28 cellular contexts compared by ENCODE assay signal in genomic region chr10:3856593-3856992, GRCh38.
DNase-seq lines count a peak whose midpoint lies in the region; ATAC-seq, FAIRE-seq and TF ChIP-seq lines count a peak whose summit lies in the region.
"Had no signal": no experiment of that assay in that cellular context is flagged by ENCODE, and none has a peak within 500 bp of the region (broad histone marks: within the 10 kb centered on the region; RNA-seq: fewer than 3 reads in every experiment).

No MANE protein-coding gene starts in this region.

- CTCF ChIA-PET in activated CD4-positive, alpha-beta T cell treated with anti-CD3 and anti-CD28 coated beads for 36 hours (lab: Charles Lee), result interaction anchor here (1.0 kb wide), 1 partner anchor 8 kb away, joined by 3 read pairs; no protein-coding TSS in a partner anchor

- H3K27ac Mint-ChIP-seq in activated CD4-positive, alpha-beta T cell treated with anti-CD3 and anti-CD28 coated beads for 36 hours, result peak overlapping the region; percentile 22
- peak overlapping the region; percentile 5 to 28 for H3K27ac Mint-ChIP-seq in stimulated activated naive CD8-positive, alpha-beta T cell treated with anti-CD3 and anti-CD28 coated beads, Interleukin-15, amount 100 ng/mL, for 72 hours
- peak overlapping the region; percentile 36 for H3K27ac Mint-ChIP-seq in central memory CD8-positive, alpha-beta T cell (ENCODE audit: low read depth)

- no peak for DNase-seq in activated CD4-positive, alpha-beta T cell treated with anti-CD3 and anti-CD28 coated beads for 36 hours
- DNase-seq in activated CD4-positive, alpha-beta T cell treated with anti-CD3 and anti-CD28 coated beads, Interleukin-2, amount 50 U/mL, for 48 hours, result no peak
- no peak for DNase-seq in stimulated activated naive CD8-positive, alpha-beta T cell treated with anti-CD3 and anti-CD28 coated beads, Interleukin-15, amount 100 ng/mL, for 72 hours
- DNase-seq in stimulated activated naive CD8-positive, alpha-beta T cell treated with anti-CD3 and anti-CD28 coated beads, Interleukin-15, Interleukin-2, amounts not matched to agents 100 U/mL and 50 U/mL, for 24 hours, result no peak
- no peak for DNase-seq in central memory CD8-positive, alpha-beta T cell (ENCODE audit: low spot score in 2 of 2)
- DNase-seq in D721Med (ENCODE audit: insufficient read length, low spot score) (no peak), DMS53 treated with DMSO at 0.1 percent for 48 hours (lab: John Stamatoyannopoulos, UW; ENCODE audit: unreplicated experiment) (no peak)
- DNase-seq: 8988T; CD4-positive, alpha-beta memory T cell; COR-L47; DMS 273 treated with DMSO at 0.1 percent for 48 hours; DMS79 treated with DMSO at 0.1 percent for 48 hours; GF-D8; KBM-7; MV-4-11; NCI-H1105; NCI-H146; NCI-H2029; NCI-H446 treated with DMSO at 0.1 percent for 48 hours; NCI-H526; NCI-H82; NK-92 treated with Interleukin-12 subunit alpha and Interleukin-12 subunit beta, amount 100 ng/mL, for 24 hours; PC-3; SJCRH30 had no signal

- peaks cover 21% of the 10 kb centered on the region for H3K4me1 Mint-ChIP-seq in activated CD4-positive, alpha-beta T cell treated with anti-CD3 and anti-CD28 coated beads for 36 hours
- H3K4me1 Mint-ChIP-seq in stimulated activated naive CD8-positive, alpha-beta T cell treated with anti-CD3 and anti-CD28 coated beads, Interleukin-15, amount 100 ng/mL, for 72 hours, result peaks cover 21% of the 10 kb centered on the region
- peaks cover 31% of the 10 kb centered on the region for H3K4me1 Mint-ChIP-seq in central memory CD8-positive, alpha-beta T cell

- intact Hi-C loops in activated CD4-positive, alpha-beta T cell treated with anti-CD3 and anti-CD28 coated beads for 36 hours (cut with DNase I, micrococcal nuclease), result loop anchor here in 1 of 2 experiments (10.0 kb wide), 1 partner anchor 798 kb away; no protein-coding TSS in a partner anchor

- H3K36me3 Mint-ChIP-seq in activated CD4-positive, alpha-beta T cell treated with anti-CD3 and anti-CD28 coated beads for 36 hours (ENCODE audit: low read depth), result no peaks in the 10 kb centered on the region
- peaks cover 8% of the 10 kb centered on the region for H3K36me3 Mint-ChIP-seq in central memory CD8-positive, alpha-beta T cell (ENCODE audit: insufficient read depth)
- H3K36me3 Mint-ChIP-seq: CD4-positive, alpha-beta memory T cell had no signal

- ATAC-seq in activated CD4-positive, alpha-beta T cell treated with anti-CD3 and anti-CD28 coated beads for 36 hours, result no peak
- no peak for ATAC-seq in stimulated activated naive CD8-positive, alpha-beta T cell treated with anti-CD3 and anti-CD28 coated beads, Interleukin-15, amount 100 ng/mL, for 72 hours
- no peak for ATAC-seq in stimulated activated naive CD8-positive, alpha-beta T cell treated with anti-CD3 and anti-CD28 coated beads, Interleukin-15, Interleukin-2, amounts not matched to agents 100 U/mL and 50 U/mL, for 24 hours
- ATAC-seq in central memory CD8-positive, alpha-beta T cell (replicated peaks; ENCODE audit: extremely low read depth, poor library complexity, severe bottlenecking), result no peak
- ATAC-seq in HG03571 (IDR thresholded peaks at IDR 0.05; ENCODE audit: unreplicated experiment), result no peak
- ATAC-seq: PC-3, Right ventricle myocardium inferior, SK-N-SH treated with all-trans-retinoic acid at 6 μM for 48 hours had no signal

- H3K9me3 Mint-ChIP-seq in activated CD4-positive, alpha-beta T cell treated with anti-CD3 and anti-CD28 coated beads for 36 hours (ENCODE audit: low read depth), result no peaks in the 10 kb centered on the region
- H3K9me3 Mint-ChIP-seq in stimulated activated naive CD8-positive, alpha-beta T cell treated with anti-CD3 and anti-CD28 coated beads, Interleukin-15, amount 100 ng/mL, for 72 hours, result no peaks in the 10 kb centered on the region
- H3K9me3 Mint-ChIP-seq in central memory CD8-positive, alpha-beta T cell, result no peaks in the 10 kb centered on the region
- H3K9me3 Mint-ChIP-seq: CD4-positive, alpha-beta memory T cell had no signal

- no peak for FAIRE-seq in D721Med (lab: Jason Lieb, UNC)
- FAIRE-seq: GM12891 had no signal

- H3K27me3 Mint-ChIP-seq in activated CD4-positive, alpha-beta T cell treated with anti-CD3 and anti-CD28 coated beads for 36 hours, result no peaks in the 10 kb centered on the region
- H3K27me3 Mint-ChIP-seq in stimulated activated naive CD8-positive, alpha-beta T cell treated with anti-CD3 and anti-CD28 coated beads, Interleukin-15, amount 100 ng/mL, for 72 hours, result no peaks in the 10 kb centered on the region
- no peaks in the 10 kb centered on the region for H3K27me3 Mint-ChIP-seq in central memory CD8-positive, alpha-beta T cell
- H3K27me3 Mint-ChIP-seq: CD4-positive, alpha-beta memory T cell had no signal

- POLR2A ChIA-PET in activated CD4-positive, alpha-beta T cell treated with anti-CD3 and anti-CD28 coated beads for 36 hours (lab: Charles Lee), result no interaction called here

- H3K4me3 Mint-ChIP-seq in activated CD4-positive, alpha-beta T cell treated with anti-CD3 and anti-CD28 coated beads for 36 hours, result no peak overlapping the region
- no peak overlapping the region for H3K4me3 Mint-ChIP-seq in stimulated activated naive CD8-positive, alpha-beta T cell treated with anti-CD3 and anti-CD28 coated beads, Interleukin-15, amount 100 ng/mL, for 72 hours
- H3K4me3 Mint-ChIP-seq in central memory CD8-positive, alpha-beta T cell, result no peak overlapping the region
- H3K4me3 Mint-ChIP-seq: CD4-positive, alpha-beta memory T cell had no signal

- TF ChIP-seq CTCF in D721Med (IDR thresholded peaks at IDR 0.05; ENCODE audit: insufficient read depth, missing control alignments), result no peak
